In the genomic region with DNA sequence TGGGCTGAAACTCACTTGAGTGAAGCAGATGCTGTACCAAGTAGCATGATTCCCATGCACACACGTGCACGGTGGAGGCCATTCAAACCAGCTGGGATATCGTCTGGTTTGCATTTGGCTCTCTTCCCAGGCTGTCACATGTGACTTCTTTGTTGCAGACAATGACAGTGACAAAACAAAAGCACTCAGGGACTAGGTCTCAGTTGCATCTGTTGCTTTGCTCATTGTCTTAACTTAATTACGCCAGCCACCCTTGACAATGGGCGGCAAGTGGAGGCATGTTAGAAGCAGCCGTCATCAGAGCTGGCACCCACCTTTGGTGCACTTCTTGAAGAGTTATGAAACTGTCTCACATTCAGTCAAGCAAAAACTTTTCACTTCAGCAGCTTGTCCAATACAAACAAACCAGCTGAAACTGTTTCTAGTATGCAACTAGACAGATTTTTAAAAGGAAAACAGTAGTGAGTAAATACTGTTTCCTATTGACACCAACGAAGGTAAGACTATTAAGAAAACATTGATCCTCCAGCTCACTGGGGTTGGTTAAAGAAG, we compare ENCODE assay signal across 9 cellular contexts.
DNase-seq lines count a peak whose midpoint lies in the region; ATAC-seq and TF ChIP-seq lines count a peak whose summit lies in the region.
"Had no signal": no experiment of that assay in that cellular context is flagged by ENCODE, and none has a peak within 500 bp of the region (broad histone marks: within the 10 kb centered on the region; RNA-seq: fewer than 3 reads in every experiment).

No MANE protein-coding gene starts in this region.

- POLR2A ChIA-PET in RWPE1 (lab: Yijun Ruan, JAX; ENCODE audit: low non-redundant PET) = no interaction called here
- POLR2A ChIA-PET in activated CD8-positive, alpha-beta T cell treated with anti-CD3 and anti-CD28 coated beads for 36 hours (lab: Charles Lee) = no interaction called here

- no peaks in the 10 kb centered on the region for H3K9me3 Mint-ChIP-seq in activated CD8-positive, alpha-beta T cell treated with anti-CD3 and anti-CD28 coated beads for 36 hours

- H3K27ac Mint-ChIP-seq in activated CD8-positive, alpha-beta T cell treated with anti-CD3 and anti-CD28 coated beads for 36 hours = no peak overlapping the region

- H3K4me1 Mint-ChIP-seq in activated CD8-positive, alpha-beta T cell treated with anti-CD3 and anti-CD28 coated beads for 36 hours (ENCODE audit: low read depth) = peaks cover 3% of the 10 kb centered on the region

- CTCF ChIA-PET in RWPE1 (lab: Yijun Ruan, JAX) = interaction anchor here (1.0 kb wide), 1 partner anchor 99 kb away, joined by 4 read pairs; no protein-coding TSS in a partner anchor
- CTCF ChIA-PET in activated CD8-positive, alpha-beta T cell treated with anti-CD3 and anti-CD28 coated beads for 36 hours (lab: Charles Lee) = no interaction called here

- ATAC-seq in HG03064 (IDR thresholded peaks at IDR 0.05; ENCODE audit: low read depth, unreplicated experiment) (peak; percentile 80), HG03045 (IDR thresholded peaks at IDR 0.05; ENCODE audit: unreplicated experiment) (no peak)
- no peak for ATAC-seq in activated CD8-positive, alpha-beta T cell treated with anti-CD3 and anti-CD28 coated beads for 36 hours

- H3K27me3 Mint-ChIP-seq in activated CD8-positive, alpha-beta T cell treated with anti-CD3 and anti-CD28 coated beads for 36 hours = peaks cover 13% of the 10 kb centered on the region

- no peaks in the 10 kb centered on the region for H3K36me3 ChIP-seq in WERI-Rb-1
- H3K36me3 ChIP-seq: Peyer's patch had no signal

- H3K4me3 ChIP-seq in WERI-Rb-1 (ENCODE audit: low read depth, low read length) = no peak overlapping the region
- H3K4me3 ChIP-seq: Peyer's patch had no signal

- TF ChIP-seq CTCF in RWPE1 (conservative IDR thresholded peaks at IDR 0.05; ENCODE audit: low read depth) (no peak), WERI-Rb-1 (IDR thresholded peaks at IDR 0.05; ENCODE audit: low read depth, low read length) (no peak)
- TF ChIP-seq CTCF in activated CD8-positive, alpha-beta T cell treated with anti-CD3 and anti-CD28 coated beads for 36 hours (IDR thresholded peaks at IDR 0.05) = no peak

- no peaks in the 10 kb centered on the region for H3K27me3 ChIP-seq in WERI-Rb-1 (ENCODE audit: insufficient read depth, low read depth, severe bottlenecking)
- H3K27me3 ChIP-seq: Peyer's patch had no signal

- DNase-seq in DMS 273 treated with DMSO at 0.1 percent for 48 hours (lab: John Stamatoyannopoulos, UW) (peak; percentile 6), RWPE1 (ENCODE audit: low spot score) (peak; percentile 8), inferior parietal cortex (ENCODE audit: extremely low spot score) (peak; percentile 75), ACHN (no peak), WERI-Rb-1 (no peak)
- no peak for DNase-seq in activated CD8-positive, alpha-beta T cell treated with anti-CD3 and anti-CD28 coated beads for 36 hours

- H3K36me3 Mint-ChIP-seq in activated CD8-positive, alpha-beta T cell treated with anti-CD3 and anti-CD28 coated beads for 36 hours (ENCODE audit: low read depth) = no peaks in the 10 kb centered on the region

- in situ Hi-C loops in ACHN (cut with HindIII; ENCODE audit: low pct_ligation_motif_present, low pct_unique_long_range_greater_than_20kb, low sequenced_read_pairs) = no loop called here

- intact Hi-C loops in activated CD8-positive, alpha-beta T cell treated with anti-CD3 and anti-CD28 coated beads for 36 hours (cut with micrococcal nuclease) = no loop called here

- H3K4me3 Mint-ChIP-seq in activated CD8-positive, alpha-beta T cell treated with anti-CD3 and anti-CD28 coated beads for 36 hours = no peak overlapping the region

- H3K27ac ChIP-seq in RWPE1 = peak overlapping the region; percentile 52
- H3K27ac ChIP-seq in WERI-Rb-1 = no peak overlapping the region
- H3K27ac ChIP-seq: Peyer's patch had no signal

- no peaks in the 10 kb centered on the region for H3K9me3 ChIP-seq in WERI-Rb-1 (ENCODE audit: severe bottlenecking)
- H3K9me3 ChIP-seq: Peyer's patch had no signal

Comparison
In these comparisons a context has a peak if more than half of its experiments do, and no peak if none do; other contexts are left out.
1. DNase-seq: peak in DMS 273 treated with DMSO at 0.1 percent for 48 hours (single experiment), RWPE1 (single experiment) and inferior parietal cortex (single experiment); none in ACHN (single experiment), activated CD8-positive, alpha-beta T cell treated with anti-CD3 and anti-CD28 coated beads for 36 hours (single experiment) and WERI-Rb-1 (single experiment).